In the genomic region with DNA sequence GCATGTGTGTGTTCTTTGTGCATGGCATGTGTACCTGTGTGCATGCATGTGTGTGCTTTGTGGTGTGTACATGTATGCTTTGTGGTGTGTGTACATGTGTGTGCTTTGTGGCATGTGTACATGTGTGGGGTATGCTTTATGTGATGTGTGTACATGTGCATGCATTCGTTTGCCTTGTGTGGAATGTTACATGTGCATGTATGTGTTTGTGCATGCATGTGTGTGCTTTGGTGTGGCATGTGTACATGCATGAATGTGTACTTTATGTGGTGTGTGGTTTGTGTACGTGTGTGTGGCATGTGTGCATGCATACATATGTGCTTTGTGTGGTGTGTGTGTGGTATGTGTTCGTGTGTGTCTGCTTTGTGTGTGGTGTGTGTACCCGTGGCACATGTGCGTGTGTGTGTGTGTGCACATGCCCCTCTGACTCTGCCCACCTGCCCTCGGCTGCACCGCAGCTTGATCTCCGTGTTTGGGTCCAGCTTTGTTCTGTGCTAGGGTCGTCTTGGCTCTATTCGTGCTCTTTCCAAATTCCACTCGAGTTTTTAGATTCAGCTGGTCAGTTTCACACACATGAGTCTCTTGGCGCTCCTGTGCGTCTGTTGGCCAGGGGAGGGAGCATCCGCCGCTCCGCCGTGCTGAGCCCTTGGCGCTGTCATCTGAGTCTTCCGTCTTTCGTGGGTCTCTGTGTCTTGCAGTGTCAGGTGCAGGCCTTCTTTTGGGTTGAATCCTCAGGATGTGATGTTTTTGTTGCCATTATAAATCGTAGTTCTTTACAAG, we compare ENCODE assay signal across 1 cellular context.
TF ChIP-seq lines count a peak whose summit lies in the region.

No MANE protein-coding gene starts in this region.

TF ChIP-seq in GM12878, 131 proteins besides CTCF, POLR2A, EP300 and RAD21:
- TF ChIP-seq NR2C2 (IDR thresholded peaks at IDR 0.05; ENCODE audit: borderline replicate concordance, control insufficient read depth, insufficient read length, low read depth) (peak; percentile 26), DPF2 (IDR thresholded peaks at IDR 0.05) (no peak), LARP7 (IDR thresholded peaks at IDR 0.05) (no peak), POLR2AphosphoS2 (IDR thresholded peaks at IDR 0.05; ENCODE audit: low read depth, low read length) (no peak), NFIC (IDR thresholded peaks at IDR 0.05; ENCODE audit: low read depth, low read length) (no peak)
